Comparison of ENCODE assay signal across 8 cellular contexts in the genomic region with DNA sequence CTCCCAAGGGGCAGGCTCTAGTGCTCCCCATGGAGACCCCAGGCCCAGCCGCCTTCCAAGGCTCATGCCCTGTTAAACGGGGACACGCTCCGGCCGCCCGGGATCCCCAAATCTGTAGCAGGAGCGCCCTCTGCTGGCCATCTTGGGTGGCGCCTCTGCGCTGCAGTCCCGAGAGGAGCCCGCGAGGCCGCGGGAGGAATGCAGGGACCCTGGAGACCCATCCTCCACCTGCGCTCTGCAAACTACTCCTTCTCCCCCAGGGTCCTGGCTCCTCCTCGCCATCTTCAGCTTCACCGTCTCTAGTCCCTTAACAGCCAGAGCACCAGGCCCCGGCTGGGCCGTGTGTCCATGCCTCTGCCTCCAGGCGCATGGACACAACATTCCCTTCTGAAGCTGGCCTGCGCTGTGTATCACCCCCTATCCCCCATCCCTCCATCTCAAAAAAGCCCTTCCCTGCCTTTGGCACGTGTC. TPM values are rescaled to one million over a fixed set of nuclear protein-coding genes. Genes with fewer than 3 reads are reported as not detected.
DNase-seq lines count a peak whose midpoint lies in the region; ATAC-seq and TF ChIP-seq lines count a peak whose summit lies in the region.

No MANE protein-coding gene starts in this region.

- WGBS in endodermal cell (ENCODE audit: insufficient coverage in 1 of 2, insufficient read length in 1 of 2), 2 experiments, result 5 to 7% methylated on average over 14 to 22 of the region's 22 CpGs
- WGBS in mesenchymal stem cell, result 3% methylated on average over 22 of the region's 22 CpGs

- H2BK5ac ChIP-seq in mesenchymal stem cell (ENCODE audit: low read depth, low read length, poor library complexity, severe bottlenecking), result no peak overlapping the region

- peak; percentile 46 for ATAC-seq in HG03045 (IDR thresholded peaks at IDR 0.05; ENCODE audit: unreplicated experiment)
- ATAC-seq in activated CD8-positive, alpha-beta memory T cell treated with anti-CD3 and anti-CD28 coated beads, Interleukin-2, amount 10 ng/mL, durations not matched to agents 7 days and 5 days, result peak; percentile 82
- ATAC-seq in GM19463 (IDR thresholded peaks at IDR 0.05; ENCODE audit: unreplicated experiment), result no peak

- H3K4me1 ChIP-seq in endodermal cell (ENCODE audit: control insufficient read depth, insufficient read depth, low read length) (no peaks in the 10 kb centered on the region), mesenchymal stem cell (ENCODE audit: control insufficient read depth, insufficient read depth, low read depth, low read length) (peaks cover 20% of the 10 kb centered on the region)

- H2BK12ac ChIP-seq in mesenchymal stem cell (ENCODE audit: low read length in 2 of 2), result peak overlapping the region; percentile 59 to 82

- H3K4me1 Mint-ChIP-seq in Calu3 (ENCODE audit: low read depth, unreplicated experiment) (peaks cover 31% of the 10 kb centered on the region), endodermal cell (peaks cover 5% of the 10 kb centered on the region)
- peaks cover 8% of the 10 kb centered on the region for H3K4me1 Mint-ChIP-seq in activated CD8-positive, alpha-beta memory T cell treated with anti-CD3 and anti-CD28 coated beads, Interleukin-2, amount 10 ng/mL, durations not matched to agents 7 days and 5 days

- H2BK15ac ChIP-seq in mesenchymal stem cell (ENCODE audit: low read depth, poor library complexity, severe bottlenecking), result peak overlapping the region; percentile 52

- H3K4me3 ChIP-seq in endodermal cell (ENCODE audit: low read length) (peak overlapping the region; percentile 27), mesenchymal stem cell (ENCODE audit: insufficient read depth in 1 of 2, low read depth in 1 of 2, low read length in 2 of 2) (peak overlapping the region; percentile 47 to 70)

- H3K18ac ChIP-seq in mesenchymal stem cell (ENCODE audit: low read depth in 1 of 2, low read length in 2 of 2), result peak overlapping the region; percentile 70 to 89

- H2AK5ac ChIP-seq in mesenchymal stem cell (ENCODE audit: low read length, severe bottlenecking), result no peak overlapping the region

- peak overlapping the region; percentile 92 for H4K91ac ChIP-seq in mesenchymal stem cell (ENCODE audit: low read length)

- H3K27me3 Mint-ChIP-seq in Calu3 (ENCODE audit: unreplicated experiment) (no peaks in the 10 kb centered on the region), endodermal cell (ENCODE audit: insufficient read depth) (no peaks in the 10 kb centered on the region)
- H3K27me3 Mint-ChIP-seq in activated CD8-positive, alpha-beta memory T cell treated with anti-CD3 and anti-CD28 coated beads, Interleukin-2, amount 10 ng/mL, durations not matched to agents 7 days and 5 days, result no peaks in the 10 kb centered on the region

- H3K9ac ChIP-seq in endodermal cell (ENCODE audit: extremely low read depth, low read length, poor library complexity, severe bottlenecking), result no peak overlapping the region
- H3K9ac ChIP-seq in mesenchymal stem cell (ENCODE audit: low read length), result peak overlapping the region; percentile 90

- no peaks in the 10 kb centered on the region for H3K36me3 ChIP-seq in endodermal cell (ENCODE audit: control insufficient read depth, insufficient read depth, low read length)
- H3K36me3 ChIP-seq in mesenchymal stem cell (ENCODE audit: control insufficient read depth in 1 of 2, insufficient read depth in 2 of 2, low read depth in 1 of 2, low read length in 2 of 2), result no peaks in the 10 kb centered on the region

- TF ChIP-seq CTCF in Calu3 (IDR thresholded peaks at IDR 0.05; ENCODE audit: unreplicated experiment) (peak; percentile 99), endodermal cell (conservative IDR thresholded peaks at IDR 0.05) (peak; percentile 97)

- peak overlapping the region in 1 of 2 experiments; percentile 78 for H3K23ac ChIP-seq in mesenchymal stem cell (ENCODE audit: low read length in 2 of 2)

- peak overlapping the region; percentile 98 for H2AFZ ChIP-seq in mesenchymal stem cell (ENCODE audit: low read depth, low read length)

- peak overlapping the region in 1 of 2 experiments; percentile 69 for H3K14ac ChIP-seq in mesenchymal stem cell (ENCODE audit: low read length in 2 of 2)

- H2BK120ac ChIP-seq in mesenchymal stem cell (ENCODE audit: low read depth, low read length), result peak overlapping the region; percentile 2

- CTCF ChIA-PET in Calu3 (lab: Charles Lee), result interaction anchor here (0.6 to 8.1 kb wide), 28 partner anchors 14 to 1602 kb away, joined by 3 to 245 read pairs (median 6); a partner anchor contains a TSS
- CTCF ChIA-PET in activated CD8-positive, alpha-beta memory T cell treated with anti-CD3 and anti-CD28 coated beads, Interleukin-2, amount 10 ng/mL, durations not matched to agents 7 days and 5 days (lab: Charles Lee), result interaction anchor here (0.7 to 15.9 kb wide), 69 partner anchors 8 to 1330 kb away, joined by 3 to 558 read pairs (median 5); a partner anchor contains a TSS

- H3K4ac ChIP-seq in mesenchymal stem cell (ENCODE audit: low read depth in 1 of 2, low read length in 2 of 2), result peak overlapping the region in 1 of 2 experiments; percentile 58

- intact Hi-C loops in Calu3 (cut with micrococcal nuclease; ENCODE audit: unreplicated experiment), result loop anchor here (1.0 to 5.0 kb wide), 3 partner anchors 14 to 99 kb away; no protein-coding TSS in a partner anchor

- peak overlapping the region; percentile 62 for H3K27ac Mint-ChIP-seq in Calu3 (ENCODE audit: unreplicated experiment)
- no peak overlapping the region for H3K27ac Mint-ChIP-seq in activated CD8-positive, alpha-beta memory T cell treated with anti-CD3 and anti-CD28 coated beads, Interleukin-2, amount 10 ng/mL, durations not matched to agents 7 days and 5 days
- H3K27ac Mint-ChIP-seq in endodermal cell, result no peak overlapping the region

- H3K4me2 ChIP-seq in mesenchymal stem cell (ENCODE audit: low read length, poor library complexity, severe bottlenecking), result peak overlapping the region; percentile 60

- no peaks in the 10 kb centered on the region for H3K79me1 ChIP-seq in mesenchymal stem cell (replicated peaks; ENCODE audit: low read length, poor library complexity, severe bottlenecking)

- DNase-seq in Calu3 (peak; percentile 98), NOMO-1 (lab: John Stamatoyannopoulos, UW; ENCODE audit: unreplicated experiment in 2 of 2) (peak; percentile 54 to 55), endodermal cell (peak; percentile 100), mesenchymal stem cell (peak; percentile 65)
- peak; percentile 90 for DNase-seq in activated CD8-positive, alpha-beta memory T cell treated with anti-CD3 and anti-CD28 coated beads, Interleukin-2, amount 10 ng/mL, durations not matched to agents 7 days and 5 days
- peak; percentile 66 for DNase-seq in stimulated activated CD8-positive, alpha-beta memory T cell treated with anti-CD3 and anti-CD28 coated beads, Interleukin-12 subunit alpha, Interleukin-12 subunit beta, amount 100 ng/mL, for 24 hours (ENCODE audit: extremely low read depth)

- peak overlapping the region; percentile 91 for H4K8ac ChIP-seq in mesenchymal stem cell (ENCODE audit: low read length)

- BruUV-seq in Calu3 (replicated peaks; lab: Mats Ljungman, UMichigan), result no TSS peak

- H3K4me3 Mint-ChIP-seq in Calu3 (ENCODE audit: low read depth, unreplicated experiment), result peak overlapping the region; percentile 64
- peak overlapping the region; percentile 30 for H3K4me3 Mint-ChIP-seq in activated CD8-positive, alpha-beta memory T cell treated with anti-CD3 and anti-CD28 coated beads, Interleukin-2, amount 10 ng/mL, durations not matched to agents 7 days and 5 days
- H3K4me3 Mint-ChIP-seq in endodermal cell, result peak overlapping the region; percentile 36

- H3K9me3 ChIP-seq in endodermal cell (ENCODE audit: control insufficient read depth, low read length) (no peaks in the 10 kb centered on the region), mesenchymal stem cell (ENCODE audit: control insufficient read depth, low read length) (no peaks in the 10 kb centered on the region)

- no peaks in the 10 kb centered on the region for H3K9me3 Mint-ChIP-seq in Calu3 (ENCODE audit: low read depth, unreplicated experiment)
- H3K9me3 Mint-ChIP-seq in activated CD8-positive, alpha-beta memory T cell treated with anti-CD3 and anti-CD28 coated beads, Interleukin-2, amount 10 ng/mL, durations not matched to agents 7 days and 5 days (ENCODE audit: low read depth), result no peaks in the 10 kb centered on the region
- H3K9me3 Mint-ChIP-seq in endodermal cell, result no peaks in the 10 kb centered on the region

- H3K27ac ChIP-seq in endodermal cell (ENCODE audit: low read depth, low read length) (no peak overlapping the region), mesenchymal stem cell (ENCODE audit: low read length, poor library complexity, severe bottlenecking) (peak overlapping the region; percentile 8)

- peaks cover 7% of the 10 kb centered on the region for H3K36me3 Mint-ChIP-seq in Calu3 (ENCODE audit: insufficient read depth, unreplicated experiment)
- no peaks in the 10 kb centered on the region for H3K36me3 Mint-ChIP-seq in activated CD8-positive, alpha-beta memory T cell treated with anti-CD3 and anti-CD28 coated beads, Interleukin-2, amount 10 ng/mL, durations not matched to agents 7 days and 5 days
- no peaks in the 10 kb centered on the region for H3K36me3 Mint-ChIP-seq in endodermal cell (ENCODE audit: low read depth)

- H3K27me3 ChIP-seq in endodermal cell (ENCODE audit: control insufficient read depth, insufficient read depth, low read length, poor library complexity, severe bottlenecking), result no peaks in the 10 kb centered on the region
- H3K27me3 ChIP-seq in mesenchymal stem cell (ENCODE audit: control insufficient read depth in 1 of 2, insufficient read depth in 1 of 2, low read length in 2 of 2), result peaks cover 0 to 8% of the 10 kb centered on the region in 2 experiments

RNA-seq across cellular contexts. Expression of a gene that starts 23.6 kb away (rescaled TPM):
- total RNA-seq in Calu3 (2022) (472 and 593 TPM in 2 replicates), endodermal cell (not detected)
- under 1 TPM in 1 of 2 experiments, not detected in 1; 0.80 TPM for total RNA-seq in activated CD8-positive, alpha-beta memory T cell treated with anti-CD3 and anti-CD28 coated beads, Interleukin-2, amount 10 ng/mL, durations not matched to agents 7 days and 5 days
- polyA plus RNA-seq in endodermal cell (2013, experiment 1 of 2), result 0.36 TPM
- 0.62 TPM for polyA plus RNA-seq in endodermal cell (2013, experiment 2 of 2)
- 0.10 TPM for polyA plus RNA-seq in mesenchymal stem cell (2013, experiment 1 of 2)
- not detected for polyA plus RNA-seq in mesenchymal stem cell (2013, experiment 2 of 2)

RNA-seq across cellular contexts. Expression of a gene that starts 35.4 kb away (rescaled TPM):
- total RNA-seq in Calu3 (2022) (3.8 and 4.2 TPM in 2 replicates), endodermal cell (not detected)
- not detected for total RNA-seq in activated CD8-positive, alpha-beta memory T cell treated with anti-CD3 and anti-CD28 coated beads, Interleukin-2, amount 10 ng/mL, durations not matched to agents 7 days and 5 days
- not detected for polyA plus RNA-seq in endodermal cell (2013, experiment 1 of 2)
- polyA plus RNA-seq in endodermal cell (2013, experiment 2 of 2), result not detected
- polyA plus RNA-seq in mesenchymal stem cell (2013, experiment 1 of 2), result not detected
- not detected for polyA plus RNA-seq in mesenchymal stem cell (2013, experiment 2 of 2)

RNA-seq across cellular contexts. Expression of a gene that starts 40.7 kb away (rescaled TPM):
- total RNA-seq in Calu3 (2022) (807 and 937 TPM in 2 replicates), endodermal cell (100 to 1,000 TPM; 526 to 573 TPM)
- total RNA-seq in activated CD8-positive, alpha-beta memory T cell treated with anti-CD3 and anti-CD28 coated beads, Interleukin-2, amount 10 ng/mL, durations not matched to agents 7 days and 5 days, result 100 to 1,000 TPM; 593 to 900 TPM
- polyA plus RNA-seq in endodermal cell (2013, experiment 1 of 2), result 718 TPM
- 619 TPM for polyA plus RNA-seq in endodermal cell (2013, experiment 2 of 2)
- polyA plus RNA-seq in mesenchymal stem cell (2013, experiment 1 of 2), result 1,039 TPM
- polyA plus RNA-seq in mesenchymal stem cell (2013, experiment 2 of 2), result 1,049 TPM

Comparison
In these comparisons a context has a peak if more than half of its experiments do, and no peak if none do; other contexts are left out.
1. RNA of a gene that starts 23.6 kb away (total RNA-seq): 472 to 593 TPM in Calu3; 0.80 TPM in activated CD8-positive, alpha-beta memory T cell treated with anti-CD3 and anti-CD28 coated beads, Interleukin-2, amount 10 ng/mL, durations not matched to agents 7 days and 5 days and not detected in endodermal cell; every median in the first group is over 100 times any median in the second.
2. Peak in every context shown above with its lines, with median percentiles within 50 percentile points of each other: DNase-seq and H3K4me3 Mint-ChIP-seq.